Comparison of ENCODE assay signal across 22 cellular contexts in the genomic region with DNA sequence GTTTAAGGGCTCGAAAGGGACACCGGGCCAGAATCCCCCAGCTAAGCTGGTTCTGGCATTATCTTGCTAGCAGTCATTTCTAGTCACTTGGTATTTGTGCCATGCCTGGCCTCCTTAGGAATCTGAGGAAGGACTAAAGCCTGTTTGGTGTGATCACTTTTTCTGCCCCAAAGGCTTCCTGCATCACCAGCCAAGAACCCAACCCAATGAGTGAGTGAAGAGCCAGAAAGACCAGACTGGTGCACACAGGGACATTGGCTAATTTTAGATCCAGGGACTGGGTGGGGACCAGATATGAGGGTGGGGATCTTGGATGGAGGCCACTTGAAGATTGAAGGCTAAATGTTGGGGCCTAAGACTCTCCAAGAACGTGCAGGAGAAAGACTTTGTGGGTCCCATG.
"Had no signal": no experiment of that assay in that cellular context is flagged by ENCODE, and none has a peak within 500 bp of the region (broad histone marks: within the 10 kb centered on the region; RNA-seq: fewer than 3 reads in every experiment).

No MANE protein-coding gene starts in this region.

- H3K36me3 Mint-ChIP-seq: activated CD8-positive, alpha-beta memory T cell treated with anti-CD3 and anti-CD28 coated beads, Interleukin-2, amount 10 ng/mL, durations not matched to agents 7 days and 5 days; immature natural killer cell had no signal

- H3K27me3 Mint-ChIP-seq: activated CD4-positive, alpha-beta T cell treated with anti-CD3 and anti-CD28 coated beads, Interleukin-2, amount 10 ng/mL, durations not matched to agents 7 days and 5 days had no signal

- H3K27ac Mint-ChIP-seq: activated CD4-positive, alpha-beta T cell treated with anti-CD3 and anti-CD28 coated beads, Interleukin-2, amount 10 ng/mL, durations not matched to agents 7 days and 5 days; activated CD8-positive, alpha-beta memory T cell treated with anti-CD3 and anti-CD28 coated beads, Interleukin-2, amount 10 ng/mL, durations not matched to agents 7 days and 5 days; activated CD8-positive, alpha-beta T cell treated with anti-CD3 and anti-CD28 coated beads for 36 hours; activated naive CD8-positive, alpha-beta T cell treated with anti-CD3 and anti-CD28 coated beads, Interleukin-2, amount 50 U/mL, for 24 hours; activated T-helper 1 cell treated with anti-CD3 and anti-CD28 coated beads, Interleukin-12 subunit alpha, Interleukin-12 subunit beta, Interleukin-2, Interleukin-4 antibody, amounts not matched to agents 30 ng/mL and 10 ng/mL and 1 ng/mL, durations not matched to agents 14 hours and 24 hours and 36 hours; effector memory CD8-positive, alpha-beta T cell; immature natural killer cell; nephron progenitor cell had no signal

- H2AFZ ChIP-seq: hepatocyte had no signal

- ATAC-seq: activated CD8-positive, alpha-beta memory T cell treated with anti-CD3 and anti-CD28 coated beads, Interleukin-2, amount 10 ng/mL, durations not matched to agents 7 days and 5 days; activated CD8-positive, alpha-beta T cell treated with anti-CD3 and anti-CD28 coated beads for 36 hours; activated naive CD8-positive, alpha-beta T cell treated with anti-CD3 and anti-CD28 coated beads, Interleukin-2, amount 50 U/mL, for 24 hours; body of pancreas; effector memory CD8-positive, alpha-beta T cell; left lung had no signal

- H3K4me2 ChIP-seq: hepatocyte had no signal

- H3K4me3 Mint-ChIP-seq: activated CD4-positive, alpha-beta T cell treated with anti-CD3 and anti-CD28 coated beads, Interleukin-2, amount 10 ng/mL, durations not matched to agents 7 days and 5 days; activated CD8-positive, alpha-beta memory T cell treated with anti-CD3 and anti-CD28 coated beads, Interleukin-2, amount 10 ng/mL, durations not matched to agents 7 days and 5 days; activated CD8-positive, alpha-beta T cell treated with anti-CD3 and anti-CD28 coated beads for 36 hours; activated naive CD8-positive, alpha-beta T cell treated with anti-CD3 and anti-CD28 coated beads, Interleukin-2, amount 50 U/mL, for 24 hours; activated T-helper 1 cell treated with anti-CD3 and anti-CD28 coated beads, Interleukin-12 subunit alpha, Interleukin-12 subunit beta, Interleukin-2, Interleukin-4 antibody, amounts not matched to agents 30 ng/mL and 10 ng/mL and 1 ng/mL, durations not matched to agents 14 hours and 24 hours and 36 hours; central memory CD8-positive, alpha-beta T cell; effector memory CD8-positive, alpha-beta T cell; immature natural killer cell; nephron progenitor cell had no signal

- H3K27ac ChIP-seq: body of pancreas, hepatocyte, left lung, WERI-Rb-1 had no signal

- H3K4me1 ChIP-seq: body of pancreas, left lung had no signal

- H3K4me3 ChIP-seq: body of pancreas, hepatocyte, left lung had no signal

- H3K36me3 ChIP-seq: left lung, WERI-Rb-1 had no signal

- DNase-seq: activated CD4-positive, alpha-beta T cell treated with anti-CD3 and anti-CD28 coated beads, Interleukin-2, amount 10 ng/mL, durations not matched to agents 7 days and 5 days; activated CD4-positive, CD25-positive, alpha-beta regulatory T cell treated with anti-CD3 and anti-CD28 coated beads, Interleukin-2, amount 50 U/mL, for 72 hours; activated CD8-positive, alpha-beta memory T cell treated with anti-CD3 and anti-CD28 coated beads, Interleukin-2, amount 10 ng/mL, durations not matched to agents 7 days and 5 days; activated CD8-positive, alpha-beta T cell treated with anti-CD3 and anti-CD28 coated beads for 36 hours; activated gamma-delta T cell; activated naive CD4-positive, alpha-beta T cell treated with anti-CD3 and anti-CD28 coated beads, Interleukin-2, amount 50 U/mL, for 16 hours; activated naive CD8-positive, alpha-beta T cell treated with anti-CD3 and anti-CD28 coated beads, Interleukin-2, amount 50 U/mL, for 24 hours; body of pancreas; effector memory CD8-positive, alpha-beta T cell; foreskin fibroblast; immature natural killer cell; kidney glomerular epithelial cell; left lung; midbrain; nephron progenitor cell; stimulated activated CD4-positive, alpha-beta T cell treated with anti-CD3 and anti-CD28 coated beads, Interleukin-4, amount 100 ng/mL, for 24 hours; stimulated activated naive CD4-positive, alpha-beta T cell treated with Interleukin-2 at 50 U/mL for 16 hours; T-helper 1 cell; WERI-Rb-1 had no signal

- H3K27me3 ChIP-seq: body of pancreas, hepatocyte had no signal

- H3K4me1 Mint-ChIP-seq: activated CD4-positive, alpha-beta T cell treated with anti-CD3 and anti-CD28 coated beads, Interleukin-2, amount 10 ng/mL, durations not matched to agents 7 days and 5 days; activated CD8-positive, alpha-beta memory T cell treated with anti-CD3 and anti-CD28 coated beads, Interleukin-2, amount 10 ng/mL, durations not matched to agents 7 days and 5 days; activated naive CD8-positive, alpha-beta T cell treated with anti-CD3 and anti-CD28 coated beads, Interleukin-2, amount 50 U/mL, for 24 hours; central memory CD8-positive, alpha-beta T cell; immature natural killer cell had no signal

- H3K79me2 ChIP-seq: hepatocyte had no signal
